ENCODE assay signal across 8 cellular contexts in the genomic region with DNA sequence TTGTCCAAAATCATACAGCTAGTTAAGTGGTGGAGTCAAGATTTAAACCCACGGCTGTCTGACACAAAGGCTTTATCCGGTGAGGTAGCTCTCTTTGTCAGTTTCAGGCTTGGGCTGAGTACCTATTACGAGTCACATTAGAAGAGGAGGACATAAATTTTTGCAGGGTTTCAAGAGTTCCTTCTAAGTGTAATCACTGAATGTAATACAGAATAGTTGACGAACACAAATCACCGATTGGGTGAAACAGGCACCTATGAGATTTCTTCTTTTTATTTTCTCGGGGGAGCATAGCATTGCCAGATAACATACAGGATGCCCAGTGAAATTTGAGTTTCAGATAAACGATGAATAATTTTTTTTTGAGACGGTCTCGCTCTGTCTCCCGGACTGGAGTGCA. TPM values are rescaled to one million over a fixed set of nuclear protein-coding genes. Genes with fewer than 3 reads are reported as not detected.
DNase-seq lines count a peak whose midpoint lies in the region; ATAC-seq and TF ChIP-seq lines count a peak whose summit lies in the region.

No MANE protein-coding gene starts in this region.

- POLR2A ChIA-PET in CD8-positive, alpha-beta memory T cell (lab: Charles Lee), result interaction anchor here (0.7 kb wide), 1 partner anchor 161 kb away, joined by 3 read pairs; no protein-coding TSS in a partner anchor

- peak overlapping the region; percentile 85 for H3K9ac ChIP-seq in neural progenitor cell

- H3K27ac Mint-ChIP-seq in CD8-positive, alpha-beta memory T cell, result peak overlapping the region; percentile 65 to 99 (median 92)
- peak overlapping the region; percentile 58 for H3K27ac Mint-ChIP-seq in neural progenitor cell

- H3K4me3 Mint-ChIP-seq in CD8-positive, alpha-beta memory T cell, result peak overlapping the region; percentile 92 to 96 (median 94)
- peak overlapping the region; percentile 99 for H3K4me3 Mint-ChIP-seq in neural progenitor cell

- peaks cover 20% of the 10 kb centered on the region for H4K20me1 ChIP-seq in neural progenitor cell (ENCODE audit: low read depth)

- TF ChIP-seq CTCF in NB4 (IDR thresholded peaks at IDR 0.05; ENCODE audit: low read depth, low read length), result no peak
- no peak for TF ChIP-seq CTCF in neural progenitor cell (IDR thresholded peaks at IDR 0.05)

- H3K9me3 ChIP-seq in CD8-positive, alpha-beta memory T cell (ENCODE audit: low read length), result no peaks in the 10 kb centered on the region
- H3K9me3 ChIP-seq in effector memory CD4-positive, alpha-beta T cell (ENCODE audit: control insufficient read depth, low read length), result no peaks in the 10 kb centered on the region
- no peaks in the 10 kb centered on the region for H3K9me3 ChIP-seq in neural progenitor cell (ENCODE audit: low read depth)

- peaks cover 11% of the 10 kb centered on the region for H3K4me1 ChIP-seq in CD8-positive, alpha-beta memory T cell (ENCODE audit: insufficient read depth, low read length)
- peaks cover 8% of the 10 kb centered on the region for H3K4me1 ChIP-seq in effector memory CD4-positive, alpha-beta T cell (ENCODE audit: control insufficient read depth, insufficient read depth, low read length, poor library complexity, severe bottlenecking)
- H3K4me1 ChIP-seq in neural progenitor cell, result no peaks in the 10 kb centered on the region

- ATAC-seq in GM21717 (IDR thresholded peaks at IDR 0.05; ENCODE audit: unreplicated experiment) (no peak), HG03354 (IDR thresholded peaks at IDR 0.05; ENCODE audit: poor library complexity, severe bottlenecking, unreplicated experiment) (no peak)

- peaks cover 35 to 46% (median 43%) of the 10 kb centered on the region in 3 donors for H3K4me1 Mint-ChIP-seq in CD8-positive, alpha-beta memory T cell
- peaks cover 19% of the 10 kb centered on the region for H3K4me1 Mint-ChIP-seq in neural progenitor cell

- no peaks in the 10 kb centered on the region for H3K36me3 ChIP-seq in CD8-positive, alpha-beta memory T cell (ENCODE audit: insufficient read depth, low read length)
- H3K36me3 ChIP-seq in effector memory CD4-positive, alpha-beta T cell (ENCODE audit: control insufficient read depth, insufficient read depth, low read length), result no peaks in the 10 kb centered on the region
- H3K36me3 ChIP-seq in neural progenitor cell, result no peaks in the 10 kb centered on the region

- no peak for DNase-seq in CD8-positive, alpha-beta memory T cell
- DNase-seq in NB4 (ENCODE audit: low read depth), result no peak
- no peak for DNase-seq in effector memory CD4-positive, alpha-beta T cell
- peak; percentile 8 for DNase-seq in neural progenitor cell (ENCODE audit: low spot score)
- DNase-seq in HCEC 1CT, result no peak
- DNase-seq in C1 segment of cervical spinal cord (lab: John Stamatoyannopoulos, UW), result no peak

- H3K79me2 ChIP-seq in neural progenitor cell (ENCODE audit: low read depth), result peaks cover 59% of the 10 kb centered on the region

- peaks cover 0 to 2% of the 10 kb centered on the region in 2 donors for H3K27me3 Mint-ChIP-seq in CD8-positive, alpha-beta memory T cell
- H3K27me3 Mint-ChIP-seq in neural progenitor cell (ENCODE audit: insufficient read depth, low read depth), result peaks cover 3% of the 10 kb centered on the region

- peak overlapping the region; percentile 92 for H3K4me2 ChIP-seq in neural progenitor cell

- peaks cover 0 to 21% (median 0%) of the 10 kb centered on the region in 3 donors for H3K36me3 Mint-ChIP-seq in CD8-positive, alpha-beta memory T cell
- peaks cover 6% of the 10 kb centered on the region for H3K36me3 Mint-ChIP-seq in neural progenitor cell

- peak overlapping the region; percentile 77 for H3K27ac ChIP-seq in CD8-positive, alpha-beta memory T cell (ENCODE audit: low read depth, low read length)
- peak overlapping the region; percentile 68 for H3K27ac ChIP-seq in effector memory CD4-positive, alpha-beta T cell (ENCODE audit: insufficient read depth, low read length, poor library complexity, severe bottlenecking)
- H3K27ac ChIP-seq in neural progenitor cell, result peak overlapping the region; percentile 20

- H3K27me3 ChIP-seq in CD8-positive, alpha-beta memory T cell (ENCODE audit: insufficient read depth, low read length, poor library complexity, severe bottlenecking), result no peaks in the 10 kb centered on the region
- no peaks in the 10 kb centered on the region for H3K27me3 ChIP-seq in effector memory CD4-positive, alpha-beta T cell (replicated peaks; ENCODE audit: control insufficient read depth, insufficient read depth, low read length, poor library complexity, severe bottlenecking)
- no peaks in the 10 kb centered on the region for H3K27me3 ChIP-seq in neural progenitor cell

- peak overlapping the region; percentile 69 for H2AFZ ChIP-seq in neural progenitor cell (replicated peaks)

- CTCF ChIA-PET in CD8-positive, alpha-beta memory T cell (lab: Charles Lee), result interaction anchor here (1.6 kb wide), 1 partner anchor 85 kb away, joined by 7 read pairs; no protein-coding TSS in a partner anchor

- no peaks in the 10 kb centered on the region for H3K9me3 Mint-ChIP-seq in CD8-positive, alpha-beta memory T cell
- H3K9me3 Mint-ChIP-seq in neural progenitor cell, result peaks cover 2% of the 10 kb centered on the region

- H3K4me3 ChIP-seq in CD8-positive, alpha-beta memory T cell (ENCODE audit: low read length), result peak overlapping the region; percentile 69
- H3K4me3 ChIP-seq in NB4 (ENCODE audit: low read depth, low read length) (peak overlapping the region; percentile 87), neural progenitor cell (peak overlapping the region; percentile 86)
- peak overlapping the region; percentile 73 for H3K4me3 ChIP-seq in effector memory CD4-positive, alpha-beta T cell (ENCODE audit: insufficient read depth, low read depth, low read length, poor library complexity, severe bottlenecking)

- H3F3A ChIP-seq in neural progenitor cell (ENCODE audit: low read depth), result peaks cover 21% of the 10 kb centered on the region

- TF ChIP-seq POLR2A in NB4 (IDR thresholded peaks at IDR 0.05; ENCODE audit: extremely low read depth, insufficient read length), result no peak

RNA-seq across cellular contexts. Expression of gene PSMD4, which starts 0.8 kb away (rescaled TPM):
- total RNA-seq in CD8-positive, alpha-beta memory T cell, result 100 to 1,000 TPM; 250 to 256 TPM
- 239 TPM for polyA plus RNA-seq in CD8-positive, alpha-beta memory T cell
- total RNA-seq in neural progenitor cell (ENCODE audit: low replicate concordance), result 123 and 162 TPM in 2 replicates

RNA-seq across cellular contexts. Expression of gene ZNF687, which starts 26.7 kb away (rescaled TPM):
- 10 to 100 TPM; 23.8 to 26.5 TPM for total RNA-seq in CD8-positive, alpha-beta memory T cell
- polyA plus RNA-seq in CD8-positive, alpha-beta memory T cell, result 1.6 TPM
- 20.2 and 43.1 TPM in 2 replicates for total RNA-seq in neural progenitor cell (ENCODE audit: low replicate concordance)

RNA-seq across cellular contexts. Expression of gene PIP5K1A, which starts 57.0 kb away (rescaled TPM):
- 10 to 100 TPM; 76.7 to 77.0 TPM for total RNA-seq in CD8-positive, alpha-beta memory T cell
- polyA plus RNA-seq in CD8-positive, alpha-beta memory T cell, result 13.0 TPM
- 81.2 and 90.6 TPM in 2 replicates for total RNA-seq in neural progenitor cell (ENCODE audit: low replicate concordance)

Comparison
In these comparisons a context has a peak if more than half of its experiments do, and no peak if none do; other contexts are left out.
1. H3K27ac ChIP-seq: peak in every context shown above with its lines; median percentile 77 in CD8-positive, alpha-beta memory T cell; 68 in effector memory CD4-positive, alpha-beta T cell; 20 in neural progenitor cell.